ENCODE assay signal across 8 cellular contexts in the genomic region with DNA sequence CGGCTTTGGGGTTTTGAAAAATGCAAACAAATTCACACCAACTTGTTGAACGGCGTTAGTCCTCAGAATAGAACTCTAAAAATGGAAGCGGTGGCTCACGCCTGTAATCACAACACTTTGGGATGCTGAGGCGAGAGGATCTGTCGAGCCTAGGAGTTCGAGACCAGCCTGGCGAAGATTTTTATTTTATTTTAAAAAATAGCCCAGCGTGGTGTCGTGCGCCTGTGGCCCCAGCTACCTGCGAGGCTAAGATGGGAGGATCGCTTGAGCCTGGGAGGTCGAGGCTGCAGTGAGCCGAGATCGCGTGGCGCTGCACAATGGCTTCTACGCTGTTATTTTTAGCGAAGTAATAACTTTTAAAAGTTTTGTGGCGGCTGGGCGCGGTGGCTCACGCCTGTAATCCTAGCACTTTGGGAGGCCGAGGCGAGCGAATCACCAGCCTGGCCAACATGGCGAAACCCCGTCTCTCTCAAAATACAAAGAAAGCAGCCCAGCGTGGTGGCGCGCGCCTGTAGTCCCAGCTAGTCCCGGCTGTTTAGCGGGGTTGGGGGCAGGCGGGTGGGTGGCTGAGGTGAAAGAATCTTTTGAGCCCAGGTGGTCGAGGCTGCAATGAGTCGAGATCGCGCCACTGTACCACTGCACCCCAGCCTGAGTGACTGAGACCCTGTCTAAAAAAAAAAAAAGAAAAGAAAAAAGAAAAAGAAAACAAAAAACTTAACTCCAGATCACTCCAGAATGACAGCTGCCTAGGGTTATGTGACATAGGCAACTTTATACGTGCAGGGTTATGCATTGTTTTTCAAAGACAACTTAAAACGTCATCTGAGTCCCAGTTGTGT. TPM values are rescaled to one million over a fixed set of nuclear protein-coding genes. Genes with fewer than 3 reads are reported as not detected.
A peak's percentile ranks its signal among the peaks of the same experiment; 100 is the strongest.
DNase-seq lines count a peak whose midpoint lies in the region; ATAC-seq, FAIRE-seq and TF ChIP-seq lines count a peak whose summit lies in the region.

No MANE protein-coding gene starts in this region.

- H3K27ac ChIP-seq in SU-DHL-6 (ENCODE audit: low read depth, low read length) = peak overlapping the region; percentile 23; the same call in 1 of the 2 replicates

- no peak for TF ChIP-seq CTCF in SU-DHL-6 (IDR thresholded peaks at IDR 0.05; ENCODE audit: insufficient read depth, low read length, poor library complexity, severe bottlenecking)
- TF ChIP-seq CTCF in bronchial epithelial cell (IDR thresholded peaks at IDR 0.05; ENCODE audit: insufficient read depth, low read length, severe bottlenecking) = no peak

- DNase-seq in bronchial epithelial cell (ENCODE audit: low read depth) (no peak), left lobe of liver (ENCODE audit: low spot score) (no peak), iPS-NIHi7 (ENCODE audit: extremely low spot score) (no peak), cerebellar cortex (ENCODE audit: low spot score) (no peak)
- DNase-seq in stimulated activated CD8-positive, alpha-beta memory T cell treated with anti-CD3 and anti-CD28 coated beads, Interleukin-12 subunit alpha, Interleukin-12 subunit beta, amount 100 ng/mL, for 4 hours (ENCODE audit: low read depth) = peak; percentile 8

- H3K4me3 ChIP-seq in SU-DHL-6 (ENCODE audit: insufficient read depth, low read length, poor library complexity, severe bottlenecking) (peak overlapping the region; percentile 77), bronchial epithelial cell (ENCODE audit: low read depth, low read length) (peak overlapping the region; percentile 48)

- H3K36me3 ChIP-seq in SU-DHL-6 (ENCODE audit: low read length) (no peaks in the 10 kb centered on the region), bronchial epithelial cell (ENCODE audit: control insufficient read depth, insufficient read depth, low read length) (no peaks in the 10 kb centered on the region)

- H3K79me2 ChIP-seq in SU-DHL-6 (ENCODE audit: insufficient read depth, low read length) = no peaks in the 10 kb centered on the region

- peaks cover 15% of the 10 kb centered on the region; the same call in 1 of the 2 replicates for H3F3A ChIP-seq in SU-DHL-6 (ENCODE audit: insufficient read depth)

- H2AFZ ChIP-seq in SU-DHL-6 (ENCODE audit: low read depth, low read length, severe bottlenecking) = peak overlapping the region; percentile 99

- no peak for FAIRE-seq in bronchial epithelial cell (lab: Jason Lieb, UNC)

- no peaks in the 10 kb centered on the region for H3K9me3 ChIP-seq in SU-DHL-6 (ENCODE audit: insufficient read depth, low read length)

- H3K9ac ChIP-seq in SU-DHL-6 (ENCODE audit: low read length) = peak overlapping the region; percentile 77

- no peaks in the 10 kb centered on the region for H3K27me3 ChIP-seq in SU-DHL-6 (ENCODE audit: low read length)
- H3K27me3 ChIP-seq in bronchial epithelial cell (ENCODE audit: control insufficient read depth, insufficient read depth, low read length) = no peaks in the 10 kb centered on the region

- ATAC-seq in GM18498 (IDR thresholded peaks at IDR 0.05; ENCODE audit: unreplicated experiment) = peak; percentile 4
- peak; percentile 24 for ATAC-seq in HG02840 (IDR thresholded peaks at IDR 0.05; ENCODE audit: low FRiP score, unreplicated experiment)
- ATAC-seq in left lobe of liver = peak; percentile 7

- peak overlapping the region; percentile 91 for H3K4me2 ChIP-seq in SU-DHL-6 (ENCODE audit: low read depth, low read length, poor library complexity, severe bottlenecking)

- H3K9me2 ChIP-seq in SU-DHL-6 (replicated peaks; ENCODE audit: insufficient read depth, low read length) = no peaks in the 10 kb centered on the region

- H4K20me1 ChIP-seq in SU-DHL-6 (ENCODE audit: low read depth, low read length) = no peaks in the 10 kb centered on the region

RNA-seq across cellular contexts. Expression of a gene that starts 0.8 kb away (rescaled TPM):
- 167 and 209 TPM in 2 replicates for total RNA-seq in bronchial epithelial cell
- 281 TPM for total RNA-seq in left lobe of liver

RNA-seq across cellular contexts. Expression of a gene that starts 25.4 kb away (rescaled TPM):
- total RNA-seq in bronchial epithelial cell (11.1 and 12.9 TPM in 2 replicates), left lobe of liver (2.6 TPM)
